Comparison of ENCODE assay signal across 11 cellular contexts in the genomic region with DNA sequence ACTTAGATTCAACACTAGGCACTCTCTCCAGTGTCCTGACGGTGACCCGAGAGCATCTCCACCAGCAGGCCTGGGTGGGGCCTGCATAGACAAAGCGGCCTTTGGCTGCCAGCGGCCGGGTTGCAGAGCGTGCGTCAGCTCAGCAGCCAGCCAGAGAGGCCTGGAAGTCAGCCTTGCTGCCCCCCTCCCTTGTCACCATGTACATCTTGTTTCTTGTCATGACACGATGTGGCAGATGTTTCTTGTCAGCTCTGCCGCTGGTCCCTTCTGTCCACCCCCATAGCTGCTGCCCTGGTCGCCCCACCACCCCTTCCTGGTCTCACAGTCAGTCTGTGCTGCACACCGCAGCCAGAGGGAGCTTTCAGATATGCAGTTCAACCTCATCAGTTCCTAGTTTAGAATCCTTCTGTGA. TPM values are rescaled to one million over a fixed set of nuclear protein-coding genes. Genes with fewer than 3 reads are reported as not detected.
DNase-seq lines count a peak whose midpoint lies in the region; ATAC-seq and TF ChIP-seq lines count a peak whose summit lies in the region.
"Had no signal": no experiment of that assay in that cellular context is flagged by ENCODE, and none has a peak within 500 bp of the region (broad histone marks: within the 10 kb centered on the region; RNA-seq: fewer than 3 reads in every experiment).

No MANE protein-coding gene starts in this region.

- H3K4me3 ChIP-seq in OCI-LY3 (ENCODE audit: low read length) (no peak overlapping the region), lower lobe of right lung (no peak overlapping the region)

- no peak overlapping the region for H3K4me2 ChIP-seq in OCI-LY3 (ENCODE audit: low read length)

- CTCF ChIA-PET in CD4-positive, alpha-beta T cell (lab: Charles Lee), result no interaction called here

- no peaks in the 10 kb centered on the region for H4K20me1 ChIP-seq in OCI-LY3 (ENCODE audit: insufficient read depth, low read length)

- H3K9me3 Mint-ChIP-seq in CD4-positive, alpha-beta T cell, result no peaks in the 10 kb centered on the region

- H3K27me3 Mint-ChIP-seq in CD4-positive, alpha-beta T cell, result no peaks in the 10 kb centered on the region

- H3K4me1 Mint-ChIP-seq in CD4-positive, alpha-beta T cell (ENCODE audit: low read depth), result no peaks in the 10 kb centered on the region

- peaks cover 8% of the 10 kb centered on the region; the same call in 1 of the 2 replicates for H3K27me3 ChIP-seq in OCI-LY3 (ENCODE audit: low read depth, low read length)
- H3K27me3 ChIP-seq in lower lobe of right lung (ENCODE audit: low read depth), result no peaks in the 10 kb centered on the region
- no peaks in the 10 kb centered on the region for H3K27me3 ChIP-seq in CD4-positive, alpha-beta T cell (ENCODE audit: control insufficient read depth, insufficient read depth, low read length)

- no peaks in the 10 kb centered on the region for H3K36me3 Mint-ChIP-seq in CD4-positive, alpha-beta T cell (ENCODE audit: low read depth)

- no peaks in the 10 kb centered on the region for H3K79me2 ChIP-seq in OCI-LY3 (ENCODE audit: low read length)

- POLR2A ChIA-PET in CD4-positive, alpha-beta T cell (lab: Charles Lee), result no interaction called here

- no peak overlapping the region for H3K27ac ChIP-seq in OCI-LY3 (ENCODE audit: low read length)
- peak overlapping the region; percentile 87 for H3K27ac ChIP-seq in lower lobe of right lung
- H3K27ac ChIP-seq in CD4-positive, alpha-beta T cell (ENCODE audit: low read depth, low read length), result no peak overlapping the region

- intact Hi-C loops in lower lobe of right lung (cut with DNase I), result no loop called here
- intact Hi-C loops in CD4-positive, alpha-beta T cell (cut with DNase I, micrococcal nuclease), result no loop called here

- no peak overlapping the region for H3K27ac Mint-ChIP-seq in CD4-positive, alpha-beta T cell
- H3K27ac Mint-ChIP-seq: activated CD8-positive, alpha-beta T cell treated with anti-CD3 and anti-CD28 coated beads, Interleukin-2, amount 10 ng/mL, durations not matched to agents 7 days and 5 days had no signal

- H3K4me1 ChIP-seq in OCI-LY3 (ENCODE audit: low read length) (no peaks in the 10 kb centered on the region), lower lobe of right lung (peaks cover 21% of the 10 kb centered on the region)

- no peak overlapping the region for H2AFZ ChIP-seq in OCI-LY3 (ENCODE audit: low read depth, low read length)

- ATAC-seq in lower lobe of right lung, result peak; percentile 80 to 84
- no peak for ATAC-seq in HG03045 (IDR thresholded peaks at IDR 0.05; ENCODE audit: unreplicated experiment)
- no peak for ATAC-seq in CD4-positive, alpha-beta T cell (ENCODE audit: poor library complexity)
- ATAC-seq in GM21360 (IDR thresholded peaks at IDR 0.05; ENCODE audit: unreplicated experiment), result no peak
- ATAC-seq: activated CD8-positive, alpha-beta T cell treated with anti-CD3 and anti-CD28 coated beads, Interleukin-2, amount 10 ng/mL, durations not matched to agents 7 days and 5 days; left colon had no signal

- no peak overlapping the region for H3K4me3 Mint-ChIP-seq in CD4-positive, alpha-beta T cell
- H3K4me3 Mint-ChIP-seq: activated CD8-positive, alpha-beta T cell treated with anti-CD3 and anti-CD28 coated beads, Interleukin-2, amount 10 ng/mL, durations not matched to agents 7 days and 5 days had no signal

- no peaks in the 10 kb centered on the region for H3K36me3 ChIP-seq in OCI-LY3 (replicated peaks; ENCODE audit: low read depth, low read length)
- no peaks in the 10 kb centered on the region for H3K36me3 ChIP-seq in lower lobe of right lung

- no peak overlapping the region for H3K9ac ChIP-seq in OCI-LY3 (ENCODE audit: low read length)

- H3K9me3 ChIP-seq in OCI-LY3 (ENCODE audit: insufficient read depth, low read length), result no peaks in the 10 kb centered on the region
- H3K9me3 ChIP-seq in lower lobe of right lung, result no peaks in the 10 kb centered on the region
- H3K9me3 ChIP-seq in CD4-positive, alpha-beta T cell (ENCODE audit: control insufficient read depth, low read length), result no peaks in the 10 kb centered on the region

- DNase-seq in fibroblast of gingiva (ENCODE audit: low read depth) (peak; percentile 31), lower lobe of right lung (peak; percentile 67), superior temporal gyrus (ENCODE audit: extremely low spot score) (peak; percentile 65)
- no peak for DNase-seq in CD4-positive, alpha-beta T cell
- DNase-seq in activated naive CD4-positive, alpha-beta T cell treated with anti-CD3 and anti-CD28 coated beads, Interleukin-2, amount 50 U/mL, for 16 hours, result no peak
- DNase-seq: activated CD8-positive, alpha-beta T cell treated with anti-CD3 and anti-CD28 coated beads, Interleukin-2, amount 10 ng/mL, durations not matched to agents 7 days and 5 days; left colon; NCI-H1092 treated with DMSO at 0.1 percent for 48 hours had no signal

- peak; percentile 15 for TF ChIP-seq CTCF in OCI-LY3 (IDR thresholded peaks at IDR 0.05; ENCODE audit: low read depth, low read length)
- TF ChIP-seq CTCF in lower lobe of right lung (IDR thresholded peaks at IDR 0.05), result peak; percentile 21
- no peak for TF ChIP-seq CTCF in CD4-positive, alpha-beta T cell (IDR thresholded peaks at IDR 0.05)

RNA-seq across cellular contexts. Expression of gene CBX7, which starts 33.1 kb away (rescaled TPM):
- 51.1 TPM for total RNA-seq in lower lobe of right lung
- total RNA-seq in CD4-positive, alpha-beta T cell, result 10 to 100 TPM; 48.6 to 49.1 TPM

RNA-seq across cellular contexts. Expression of gene PDGFB, which starts 59.2 kb away (rescaled TPM):
- 30.5 TPM for total RNA-seq in lower lobe of right lung
- under 1 TPM; 0.45 to 0.69 TPM for total RNA-seq in CD4-positive, alpha-beta T cell

Comparison
In these comparisons a context has a peak if more than half of its experiments do, and no peak if none do; other contexts are left out.
1. DNase-seq: peak in fibroblast of gingiva (single experiment), lower lobe of right lung (single experiment) and superior temporal gyrus (single experiment); none in CD4-positive, alpha-beta T cell (0 of 10) and activated naive CD4-positive, alpha-beta T cell treated with anti-CD3 and anti-CD28 coated beads, Interleukin-2, amount 50 U/mL, for 16 hours (single experiment).
2. ATAC-seq: peak in lower lobe of right lung (2 of 2); none in HG03045 (single experiment), CD4-positive, alpha-beta T cell (single experiment) and GM21360 (single experiment).
3. RNA of gene PDGFB, which starts 59.2 kb away (total RNA-seq): 30.5 TPM in lower lobe of right lung (single experiment); 0.45 to 0.69 TPM in CD4-positive, alpha-beta T cell; every median in the first group is over 10 times any median in the second.